1 cellular context compared by ENCODE assay signal in the genomic region with DNA sequence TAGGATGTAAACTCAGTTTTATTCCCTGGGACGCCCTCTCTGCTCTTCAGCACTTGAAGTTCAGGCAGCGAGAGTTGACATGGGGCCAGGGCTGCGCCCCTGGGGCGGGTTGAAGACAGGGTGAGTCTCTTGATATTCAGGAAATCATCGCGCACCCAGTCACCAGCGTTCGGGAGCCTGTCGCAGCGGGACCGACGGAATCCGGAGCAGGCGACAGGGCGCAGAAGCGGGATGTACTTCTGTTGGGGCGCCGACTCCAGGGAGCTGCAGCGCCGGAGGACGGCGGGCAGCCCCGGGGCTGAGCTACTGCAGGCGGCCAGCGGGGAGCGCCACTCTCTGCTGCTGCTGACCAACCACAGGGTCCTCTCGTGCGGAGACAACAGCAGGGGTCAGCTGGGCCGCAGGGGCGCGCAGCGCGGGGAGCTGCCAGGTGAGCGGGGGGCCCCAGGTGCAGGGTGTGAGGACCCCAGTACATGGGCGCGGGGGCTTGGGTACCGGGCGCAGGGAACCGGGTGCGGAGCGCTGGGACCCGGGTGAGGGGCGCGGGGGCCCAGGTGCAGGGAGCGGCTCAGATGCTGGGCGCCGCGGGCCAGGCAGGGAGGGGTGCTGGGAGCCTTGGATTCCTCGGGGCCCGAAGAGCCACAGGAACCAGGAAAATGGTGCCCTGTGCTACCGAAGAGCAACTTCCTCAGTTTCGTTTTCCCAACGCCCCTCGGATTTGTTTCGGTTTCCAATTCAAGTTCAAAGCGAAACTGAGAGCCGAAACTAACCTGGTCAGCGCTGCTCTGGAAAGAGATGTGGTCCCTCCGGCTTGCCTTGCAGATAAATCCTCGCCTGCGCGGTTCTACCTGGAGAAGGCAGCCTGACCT.
TF ChIP-seq lines count a peak whose summit lies in the region.

A gene (plus strand): TSS at position 162 of the 869 bp plus-strand sequence. CDS start 70 bp downstream, at position 232.

TF ChIP-seq in WTC11, 78 proteins besides CTCF, POLR2A, EP300 and RAD21 (continued from another document):
- TF ChIP-seq CREM (CRISPR knock-in tag; IDR thresholded peaks at IDR 0.05) = 0 out of 2 replicates have a peak, but pooled peaks have one; percentile 20
